32 cellular contexts compared by ENCODE assay signal in genomic region chr20:15440249-15440820, GRCh38.
DNase-seq lines count a peak whose midpoint lies in the region; ATAC-seq and TF ChIP-seq lines count a peak whose summit lies in the region.
"Had no signal": no experiment of that assay in that cellular context is flagged by ENCODE, and none has a peak within 500 bp of the region (broad histone marks: within the 10 kb centered on the region; RNA-seq: fewer than 3 reads in every experiment).

No MANE protein-coding gene starts in this region.

- DNase-seq in DMS 273 (lab: John Stamatoyannopoulos, UW; ENCODE audit: unreplicated experiment) = peak; percentile 13
- no peak for DNase-seq in DMS 273 treated with DMSO at 0.1 percent for 48 hours (lab: John Stamatoyannopoulos, UW)
- no peak for DNase-seq in WTC11 (ENCODE audit: low spot score)
- peak in 1 of 2 donors; percentile 18 for DNase-seq in thyroid gland
- DNase-seq in mesenchymal stem cell = no peak
- no peak for DNase-seq in brain microvascular endothelial cell
- DNase-seq: activated CD4-positive, alpha-beta T cell treated with anti-CD3 and anti-CD28 coated beads, Interleukin-2, amount 10 ng/mL, durations not matched to agents 24 days and 14 days; activated gamma-delta T cell; activated naive CD8-positive, alpha-beta T cell treated with anti-CD3 and anti-CD28 coated beads for 36 hours; activated T-cell treated with anti-CD3 and anti-CD28 coated beads, Interleukin-2, amount 50 U/mL, for 1 hour; anterior cingulate cortex; colonic mucosa; COR-L47; DMS79; effector CD8-positive, alpha-beta T cell; GDM1; GOT3; hypothalamus; immature natural killer cell; left colon; NCI-H2029 treated with DMSO at 0.1 percent for 48 hours; NCI-H226; NCI-H774; Peyer's patch; stimulated activated CD4-positive, alpha-beta T cell treated with anti-CD3 and anti-CD28 coated beads, Interleukin-4, amount 100 ng/mL, for 4 hours; T1000; trophoblast cell had no signal

- peaks cover 15% of the 10 kb centered on the region for H3K36me3 Mint-ChIP-seq in WTC11
- H3K36me3 Mint-ChIP-seq: activated naive CD8-positive, alpha-beta T cell treated with anti-CD3 and anti-CD28 coated beads for 36 hours had no signal

- ATAC-seq in HG02798 (IDR thresholded peaks at IDR 0.05; ENCODE audit: poor library complexity, unreplicated experiment) (peak; percentile 45), WTC11 (no peak), GM18873 (IDR thresholded peaks at IDR 0.05; ENCODE audit: low FRiP score, unreplicated experiment) (no peak)
- ATAC-seq: left colon had no signal

- intact Hi-C loops in thyroid gland (cut with DNase I) = no loop called here

- no peak for TF ChIP-seq POLR2A in thyroid gland (IDR thresholded peaks at IDR 0.05)

- H2BK120ac ChIP-seq in mesenchymal stem cell (ENCODE audit: low read depth, low read length) = no peak overlapping the region

- TF ChIP-seq CTCF in WTC11 (IDR thresholded peaks at IDR 0.05) (no peak), thyroid gland (IDR thresholded peaks at IDR 0.05) (no peak), brain microvascular endothelial cell (IDR thresholded peaks at IDR 0.05; ENCODE audit: low read depth, low read length, missing control alignments) (no peak)

- no peaks in the 10 kb centered on the region for H3K27me3 Mint-ChIP-seq in WTC11 (ENCODE audit: low read depth)
- H3K27me3 Mint-ChIP-seq: activated CD4-positive, alpha-beta T cell treated with anti-CD3 and anti-CD28 coated beads, Interleukin-2, amount 10 ng/mL, durations not matched to agents 24 days and 14 days; activated naive CD8-positive, alpha-beta T cell treated with anti-CD3 and anti-CD28 coated beads for 36 hours had no signal

- no peak overlapping the region for H2BK12ac ChIP-seq in mesenchymal stem cell (ENCODE audit: low read length in 2 of 2)

- H3K9me3 Mint-ChIP-seq in WTC11 = peaks cover 26% of the 10 kb centered on the region
- H3K9me3 Mint-ChIP-seq: activated CD4-positive, alpha-beta T cell treated with anti-CD3 and anti-CD28 coated beads, Interleukin-2, amount 10 ng/mL, durations not matched to agents 24 days and 14 days had no signal

- H4K8ac ChIP-seq in mesenchymal stem cell (ENCODE audit: low read length) = no peak overlapping the region

- no peak overlapping the region for H2BK15ac ChIP-seq in mesenchymal stem cell (ENCODE audit: low read depth, poor library complexity, severe bottlenecking)

- no peak overlapping the region for H4K91ac ChIP-seq in mesenchymal stem cell (ENCODE audit: low read length)

- no peak overlapping the region for H3K23ac ChIP-seq in mesenchymal stem cell (ENCODE audit: low read length in 2 of 2)

- H3K4me3 Mint-ChIP-seq in WTC11 = peak overlapping the region; percentile 9
- H3K4me3 Mint-ChIP-seq: activated CD4-positive, alpha-beta T cell treated with anti-CD3 and anti-CD28 coated beads, Interleukin-2, amount 10 ng/mL, durations not matched to agents 24 days and 14 days; activated naive CD8-positive, alpha-beta T cell treated with anti-CD3 and anti-CD28 coated beads for 36 hours; immature natural killer cell; nephron had no signal

- H3K27ac ChIP-seq in thyroid gland (peak overlapping the region in 2 of 3 donors; percentile 32 to 75), mesenchymal stem cell (ENCODE audit: low read length, poor library complexity, severe bottlenecking) (no peak overlapping the region), brain microvascular endothelial cell (no peak overlapping the region)
- H3K27ac ChIP-seq: 22Rv1, colonic mucosa, Peyer's patch, SJSA1 had no signal

- H2AFZ ChIP-seq in mesenchymal stem cell (ENCODE audit: low read depth, low read length) = no peak overlapping the region

- no peak overlapping the region for H3K18ac ChIP-seq in mesenchymal stem cell (ENCODE audit: low read depth in 1 of 2, low read length in 2 of 2)

- H3K4me3 ChIP-seq in thyroid gland (replicated peaks in 1 of 3) (no peak overlapping the region), mesenchymal stem cell (ENCODE audit: insufficient read depth in 1 of 2, low read depth in 1 of 2, low read length in 2 of 2) (no peak overlapping the region), brain microvascular endothelial cell (ENCODE audit: low read depth, low read length) (no peak overlapping the region)
- H3K4me3 ChIP-seq: colonic mucosa, Peyer's patch, SJSA1 had no signal

- no peaks in the 10 kb centered on the region for H3K36me3 ChIP-seq in thyroid gland
- no peaks in the 10 kb centered on the region for H3K36me3 ChIP-seq in mesenchymal stem cell (ENCODE audit: control insufficient read depth in 1 of 2, insufficient read depth in 2 of 2, low read depth in 1 of 2, low read length in 2 of 2)
- no peaks in the 10 kb centered on the region for H3K36me3 ChIP-seq in brain microvascular endothelial cell (replicated peaks)
- H3K36me3 ChIP-seq: colonic mucosa, Peyer's patch, SJSA1 had no signal

- peaks cover 32% of the 10 kb centered on the region for H3K4me1 Mint-ChIP-seq in WTC11
- H3K4me1 Mint-ChIP-seq: activated CD4-positive, alpha-beta T cell treated with anti-CD3 and anti-CD28 coated beads, Interleukin-2, amount 10 ng/mL, durations not matched to agents 24 days and 14 days; activated naive CD8-positive, alpha-beta T cell treated with anti-CD3 and anti-CD28 coated beads for 36 hours; immature natural killer cell had no signal

- WGBS in thyroid gland, 2 donors = 23 to 32% methylated on average over 4 of the region's 4 CpGs
- 76% methylated on average over 3 of the region's 4 CpGs for WGBS in mesenchymal stem cell

- CTCF ChIA-PET in WTC11 (lab: Charles Lee) = no interaction called here

- H3K14ac ChIP-seq in mesenchymal stem cell (ENCODE audit: low read length in 2 of 2) = no peak overlapping the region

- H3K27me3 ChIP-seq in thyroid gland = no peaks in the 10 kb centered on the region
- H3K27me3 ChIP-seq in mesenchymal stem cell (ENCODE audit: control insufficient read depth in 1 of 2, insufficient read depth in 1 of 2, low read length in 2 of 2) = no peaks in the 10 kb centered on the region
- H3K27me3 ChIP-seq in brain microvascular endothelial cell (replicated peaks) = no peaks in the 10 kb centered on the region
- H3K27me3 ChIP-seq: colonic mucosa, Peyer's patch, SJSA1 had no signal

- no peak overlapping the region for H3K4ac ChIP-seq in mesenchymal stem cell (ENCODE audit: low read depth in 1 of 2, low read length in 2 of 2)

- POLR2A ChIA-PET in WTC11 (lab: Charles Lee) = no interaction called here

- H3K4me1 ChIP-seq in thyroid gland (peaks cover 26 to 27% of the 10 kb centered on the region in 2 donors), mesenchymal stem cell (ENCODE audit: control insufficient read depth, insufficient read depth, low read depth, low read length) (no peaks in the 10 kb centered on the region)
- H3K4me1 ChIP-seq: colonic mucosa, Peyer's patch, SJSA1 had no signal

- no peaks in the 10 kb centered on the region for H3K79me1 ChIP-seq in mesenchymal stem cell (replicated peaks; ENCODE audit: low read length, poor library complexity, severe bottlenecking)

- H2AK5ac ChIP-seq in mesenchymal stem cell (ENCODE audit: low read length, severe bottlenecking) = no peak overlapping the region

- H3K27ac Mint-ChIP-seq in WTC11 = peak overlapping the region; percentile 28; the same call in 1 of the 2 replicates
- H3K27ac Mint-ChIP-seq: activated CD4-positive, alpha-beta T cell treated with anti-CD3 and anti-CD28 coated beads, Interleukin-2, amount 10 ng/mL, durations not matched to agents 24 days and 14 days; activated naive CD8-positive, alpha-beta T cell treated with anti-CD3 and anti-CD28 coated beads for 36 hours; immature natural killer cell had no signal

- no peak overlapping the region for H3K4me2 ChIP-seq in mesenchymal stem cell (ENCODE audit: low read length, poor library complexity, severe bottlenecking)

- no peak overlapping the region for H3K9ac ChIP-seq in mesenchymal stem cell (ENCODE audit: low read length)

- in situ Hi-C loops in brain microvascular endothelial cell (cut with HindIII; ENCODE audit: low pct_ligation_motif_present, low sequenced_read_pairs) = no loop called here

- H2BK5ac ChIP-seq in mesenchymal stem cell (ENCODE audit: low read depth, low read length, poor library complexity, severe bottlenecking) = no peak overlapping the region

- H3K9me3 ChIP-seq in thyroid gland (no peaks in the 10 kb centered on the region), mesenchymal stem cell (ENCODE audit: control insufficient read depth, low read length) (no peaks in the 10 kb centered on the region)
- H3K9me3 ChIP-seq: colonic mucosa, Peyer's patch had no signal

TF ChIP-seq in WTC11, 78 proteins besides CTCF, POLR2A, EP300 and RAD21 (continues in another document):
- no peak for TF ChIP-seq TEAD1 (CRISPR knock-in tag; IDR thresholded peaks at IDR 0.05)
- TF ChIP-seq, protein P1, sequence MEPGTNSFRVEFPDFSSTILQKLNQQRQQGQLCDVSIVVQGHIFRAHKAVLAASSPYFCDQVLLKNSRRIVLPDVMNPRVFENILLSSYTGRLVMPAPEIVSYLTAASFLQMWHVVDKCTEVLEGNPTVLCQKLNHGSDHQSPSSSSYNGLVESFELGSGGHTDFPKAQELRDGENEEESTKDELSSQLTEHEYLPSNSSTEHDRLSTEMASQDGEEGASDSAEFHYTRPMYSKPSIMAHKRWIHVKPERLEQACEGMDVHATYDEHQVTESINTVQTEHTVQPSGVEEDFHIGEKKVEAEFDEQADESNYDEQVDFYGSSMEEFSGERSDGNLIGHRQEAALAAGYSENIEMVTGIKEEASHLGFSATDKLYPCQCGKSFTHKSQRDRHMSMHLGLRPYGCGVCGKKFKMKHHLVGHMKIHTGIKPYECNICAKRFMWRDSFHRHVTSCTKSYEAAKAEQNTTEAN (CRISPR knock-in tag; IDR thresholded peaks at IDR 0.05) = no peak
- TF ChIP-seq, protein P2, sequence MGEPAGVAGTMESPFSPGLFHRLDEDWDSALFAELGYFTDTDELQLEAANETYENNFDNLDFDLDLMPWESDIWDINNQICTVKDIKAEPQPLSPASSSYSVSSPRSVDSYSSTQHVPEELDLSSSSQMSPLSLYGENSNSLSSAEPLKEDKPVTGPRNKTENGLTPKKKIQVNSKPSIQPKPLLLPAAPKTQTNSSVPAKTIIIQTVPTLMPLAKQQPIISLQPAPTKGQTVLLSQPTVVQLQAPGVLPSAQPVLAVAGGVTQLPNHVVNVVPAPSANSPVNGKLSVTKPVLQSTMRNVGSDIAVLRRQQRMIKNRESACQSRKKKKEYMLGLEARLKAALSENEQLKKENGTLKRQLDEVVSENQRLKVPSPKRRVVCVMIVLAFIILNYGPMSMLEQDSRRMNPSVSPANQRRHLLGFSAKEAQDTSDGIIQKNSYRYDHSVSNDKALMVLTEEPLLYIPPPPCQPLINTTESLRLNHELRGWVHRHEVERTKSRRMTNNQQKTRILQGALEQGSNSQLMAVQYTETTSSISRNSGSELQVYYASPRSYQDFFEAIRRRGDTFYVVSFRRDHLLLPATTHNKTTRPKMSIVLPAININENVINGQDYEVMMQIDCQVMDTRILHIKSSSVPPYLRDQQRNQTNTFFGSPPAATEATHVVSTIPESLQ (CRISPR knock-in tag; IDR thresholded peaks at IDR 0.05) = no peak
- TF ChIP-seq ATF3 (CRISPR knock-in tag; conservative IDR thresholded peaks at IDR 0.05) = no peak

Comparison
In these comparisons a context has a peak if more than half of its experiments do, and no peak if none do; other contexts are left out.
1. H3K27ac ChIP-seq: peak in thyroid gland (2 of 3); none in mesenchymal stem cell (single experiment) and brain microvascular endothelial cell (single experiment).